Comparison of ENCODE assay signal across 1 cellular context in the genomic region with DNA sequence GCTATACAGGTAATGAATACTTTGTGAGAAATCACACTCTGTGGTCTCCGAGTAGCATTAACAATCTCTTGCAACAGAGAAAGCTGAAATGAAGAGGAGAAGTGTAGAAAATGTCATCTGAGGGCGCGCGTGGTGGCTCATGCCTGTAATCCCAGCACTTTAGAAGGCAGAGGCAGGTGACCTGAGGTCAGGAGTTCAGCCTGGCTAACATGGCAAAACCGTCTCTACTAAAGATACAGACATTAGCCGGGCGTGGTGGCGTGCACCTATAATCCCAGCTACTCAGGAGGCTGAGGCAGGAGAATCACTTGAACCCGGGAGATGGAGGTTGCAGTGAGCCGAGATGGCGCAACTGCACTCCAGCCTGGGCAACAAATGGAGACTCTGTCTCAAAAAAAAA. TPM values are rescaled to one million over a fixed set of nuclear protein-coding genes. Genes with fewer than 3 reads are reported as not detected.
"Had no signal": no experiment of that assay in that cellular context is flagged by ENCODE, and none has a peak within 500 bp of the region (broad histone marks: within the 10 kb centered on the region; RNA-seq: fewer than 3 reads in every experiment).

No MANE protein-coding gene starts in this region.

RNA-seq across cellular contexts. Expression of gene MPV17L, which starts 59.4 kb away (rescaled TPM):
- total RNA-seq: MCF 10A had no signal
